In the genomic region with DNA sequence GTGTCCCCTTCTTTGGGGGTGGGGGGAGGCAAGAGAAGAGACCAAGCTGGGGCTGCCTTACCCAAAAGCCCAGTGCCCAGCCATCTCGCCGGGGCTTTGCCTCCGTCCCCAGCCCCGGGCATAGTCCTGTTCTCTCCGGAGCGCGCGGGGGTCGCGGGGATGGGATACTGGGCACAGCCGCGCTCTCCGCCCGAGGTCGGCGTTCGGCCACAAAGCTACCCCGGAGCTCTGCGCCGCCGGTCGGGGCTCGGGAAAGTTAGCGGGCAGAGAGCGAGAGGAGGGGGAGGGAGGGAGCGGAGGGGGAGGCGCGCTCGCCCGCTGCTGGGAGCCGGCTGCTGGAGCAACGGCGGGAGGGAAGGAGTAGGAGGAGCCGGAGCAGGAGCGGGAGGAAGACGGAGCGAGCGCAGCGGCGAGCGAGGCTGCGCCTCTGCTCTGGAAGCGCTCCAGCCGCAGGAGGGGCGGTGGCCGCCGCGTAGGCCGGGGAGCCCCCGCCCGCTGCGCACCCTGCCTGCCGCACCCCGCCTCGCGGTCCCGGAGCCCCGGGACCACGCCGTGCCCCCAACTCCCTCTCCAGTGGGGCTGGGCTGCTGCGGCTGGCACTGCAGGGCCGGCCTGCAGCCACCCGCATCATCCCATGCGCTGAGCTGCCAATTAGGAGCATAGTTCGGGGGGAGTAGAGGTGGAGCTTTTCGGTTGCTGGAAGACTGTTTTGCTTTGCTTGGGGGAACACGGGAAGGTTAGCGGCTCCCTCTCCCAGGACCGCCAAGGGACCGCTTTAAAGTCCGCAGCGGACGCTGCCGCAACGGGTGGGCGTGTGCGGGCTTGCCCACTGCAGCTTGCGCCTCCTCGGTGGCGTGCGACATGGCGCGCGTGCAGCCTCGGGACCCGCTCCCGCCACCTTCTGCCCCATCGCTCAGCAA, we compare ENCODE assay signal across 8 cellular contexts. TPM values are rescaled to one million over a fixed set of nuclear protein-coding genes. Genes with fewer than 3 reads are reported as not detected.
DNase-seq lines count a peak whose midpoint lies in the region; ATAC-seq, FAIRE-seq and TF ChIP-seq lines count a peak whose summit lies in the region.

A gene with protein sequence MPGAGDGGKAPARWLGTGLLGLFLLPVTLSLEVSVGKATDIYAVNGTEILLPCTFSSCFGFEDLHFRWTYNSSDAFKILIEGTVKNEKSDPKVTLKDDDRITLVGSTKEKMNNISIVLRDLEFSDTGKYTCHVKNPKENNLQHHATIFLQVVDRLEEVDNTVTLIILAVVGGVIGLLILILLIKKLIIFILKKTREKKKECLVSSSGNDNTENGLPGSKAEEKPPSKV (minus strand): TSS at position 272 of the 920 bp plus-strand sequence. CDS start 150 bp downstream, at position 122.

- no peaks in the 10 kb centered on the region for H4K20me1 ChIP-seq in GM23248 (ENCODE audit: insufficient read depth)

- H3K36me3 ChIP-seq in GM23248 (ENCODE audit: low read depth) (no peaks in the 10 kb centered on the region), skeletal muscle tissue (ENCODE audit: control insufficient read depth in 3 of 3, insufficient read depth in 3 of 3, low read length in 3 of 3) (no peaks in the 10 kb centered on the region)

- CTCF ChIA-PET in A549 (lab: Yijun Ruan, JAX) = interaction anchor here (2.4 kb wide), 1 partner anchor 18 kb away, joined by 13 read pairs; no protein-coding TSS in a partner anchor

- H3K9me3 ChIP-seq in A549 = no peaks in the 10 kb centered on the region
- no peaks in the 10 kb centered on the region for H3K9me3 ChIP-seq in GM23248 (ENCODE audit: low read depth)
- H3K9me3 ChIP-seq in skeletal muscle tissue (ENCODE audit: control insufficient read depth in 3 of 3, low read length in 3 of 3) = no peaks in the 10 kb centered on the region

- H3K9me2 ChIP-seq in GM23248 (ENCODE audit: insufficient read depth) = no peaks in the 10 kb centered on the region

- ATAC-seq in A549 (peak; percentile 49 to 83), GM19463 (IDR thresholded peaks at IDR 0.05; ENCODE audit: unreplicated experiment) (no peak)

- peak within 1 kb of the TSS; percentile 63 for H2AFZ ChIP-seq in GM23248

- TF ChIP-seq RAD21 in A549 (conservative IDR thresholded peaks at IDR 0.05 in 1 of 2, IDR thresholded peaks at IDR 0.05 in 1 of 2) = no peak

- peak within 1 kb of the TSS; percentile 35 to 87; a peak in 5 of 6 replicates for H3K27ac ChIP-seq in A549
- no peak within 1 kb of the TSS for H3K27ac ChIP-seq in GM23248
- peak within 1 kb of the TSS; percentile 36 for H3K27ac ChIP-seq in skeletal muscle tissue (ENCODE audit: low read depth, low read length)

- no peaks in the 10 kb centered on the region for H3F3A ChIP-seq in GM23248 (ENCODE audit: insufficient read depth)

- TF ChIP-seq CTCF in A549 (IDR thresholded peaks at IDR 0.05) = no peak

- peak within 1 kb of the TSS; percentile 96 for H3K4me2 ChIP-seq in A549
- peak within 1 kb of the TSS; percentile 51 for H3K4me2 ChIP-seq in GM23248 (ENCODE audit: unreplicated experiment)

- in situ Hi-C loops in GM23248 (cut with MboI) = no loop called here

- H3K4me3 ChIP-seq in A549 (peak within 1 kb of the TSS; percentile 45), GM23248 (peak within 1 kb of the TSS; percentile 68), skeletal muscle tissue (ENCODE audit: low read length in 3 of 3) (peak within 1 kb of the TSS; percentile 63 to 73 (median 68))

- H3K27me3 ChIP-seq in GM23248 (replicated peaks; ENCODE audit: insufficient read depth) (peaks cover 75% of the 10 kb centered on the region), skeletal muscle tissue (ENCODE audit: control insufficient read depth in 3 of 3, insufficient read depth in 3 of 3, low read length in 3 of 3) (peaks cover 33 to 55% (median 44%) of the 10 kb centered on the region in 3 donors)

- POLR2A ChIA-PET in A549 (lab: Yijun Ruan, JAX) = no interaction called here

- no peak for FAIRE-seq in A549 (lab: Jason Lieb, UNC)

- H3K79me2 ChIP-seq in GM23248 (ENCODE audit: insufficient read depth) = no peaks in the 10 kb centered on the region

- 15% methylated on average over 40 of the region's 88 CpGs for WGBS in A549 (ENCODE audit: missing lambda C conversion rate)
- WGBS in GM23248 (ENCODE audit: low coverage in 1 of 2, low lambda C conversion rate in 2 of 2, missing lambda C conversion rate in 2 of 2), 2 experiments = 2 to 3% methylated on average over 31 to 75 of the region's 88 CpGs

- DNase-seq in A549 (ENCODE audit: low read depth in 1 of 2, low spot score in 1 of 2) = peak; percentile 18 to 56
- peak; percentile 68 for DNase-seq in GM23248
- peak; percentile 34 for DNase-seq in NCI-H82 treated with DMSO at 0.1 percent for 48 hours (lab: John Stamatoyannopoulos, UW; ENCODE audit: unreplicated experiment)
- DNase-seq in cerebellum (ENCODE audit: low spot score) = peak; percentile 86
- peak; percentile 34 for DNase-seq in inferior parietal cortex (ENCODE audit: extremely low spot score)
- no peak for DNase-seq in GM19238 (ENCODE audit: insufficient read length, low spot score)

- no peak for TF ChIP-seq EP300 in A549 (IDR thresholded peaks at IDR 0.05)

- TF ChIP-seq POLR2A in A549 (IDR thresholded peaks at IDR 0.05; ENCODE audit: low read length) = no peak

- no peak within 1 kb of the TSS for H3K9ac ChIP-seq in GM23248
- H3K9ac ChIP-seq in skeletal muscle tissue (ENCODE audit: low read depth in 1 of 3, low read length in 3 of 3) = peak within 1 kb of the TSS in 2 of 3 donors; percentile 45 to 75

- H3K4me1 ChIP-seq in A549 = no peaks in the 10 kb centered on the region; the same call in 2 of the 3 replicates
- H3K4me1 ChIP-seq in GM23248 (ENCODE audit: insufficient read depth) = no peaks in the 10 kb centered on the region
- peaks cover 54 to 59% (median 58%) of the 10 kb centered on the region in 3 donors for H3K4me1 ChIP-seq in skeletal muscle tissue (ENCODE audit: control insufficient read depth in 3 of 3, insufficient read depth in 3 of 3, low read length in 3 of 3)

TF ChIP-seq in A549, 52 proteins besides CTCF, POLR2A, EP300 and RAD21:
- TF ChIP-seq, protein P1, sequence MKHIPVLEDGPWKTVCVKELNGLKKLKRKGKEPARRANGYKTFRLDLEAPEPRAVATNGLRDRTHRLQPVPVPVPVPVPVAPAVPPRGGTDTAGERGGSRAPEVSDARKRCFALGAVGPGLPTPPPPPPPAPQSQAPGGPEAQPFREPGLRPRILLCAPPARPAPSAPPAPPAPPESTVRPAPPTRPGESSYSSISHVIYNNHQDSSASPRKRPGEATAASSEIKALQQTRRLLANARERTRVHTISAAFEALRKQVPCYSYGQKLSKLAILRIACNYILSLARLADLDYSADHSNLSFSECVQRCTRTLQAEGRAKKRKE (CRISPR knock-in tag; IDR thresholded peaks at IDR 0.05; ENCODE audit: low read depth) = no peak
- TF ChIP-seq NR3C1 (IDR thresholded peaks at IDR 0.05) (no peak), TFCP2L1 (CRISPR knock-in tag; IDR thresholded peaks at IDR 0.05) (no peak), ESRRA (IDR thresholded peaks at IDR 0.05; ENCODE audit: borderline replicate concordance, low read length) (no peak), CBX2 (IDR thresholded peaks at IDR 0.05; ENCODE audit: borderline replicate concordance, low read depth) (no peak), HEYL (CRISPR knock-in tag; IDR thresholded peaks at IDR 0.05) (no peak), HOXB5 (CRISPR knock-in tag; IDR thresholded peaks at IDR 0.05) (no peak), ZFP36 (IDR thresholded peaks at IDR 0.05; ENCODE audit: borderline replicate concordance, partially characterized antibody) (no peak), POLR2AphosphoS2 (conservative IDR thresholded peaks at IDR 0.05; ENCODE audit: low read length) (no peak), ZSCAN20 (CRISPR knock-in tag; IDR thresholded peaks at IDR 0.05) (no peak), FOSL2 (IDR thresholded peaks at IDR 0.05) (no peak), FOSL2 (CRISPR knock-in tag; IDR thresholded peaks at IDR 0.05) (no peak), SMC3 (IDR thresholded peaks at IDR 0.05) (no peak), RCOR1 (IDR thresholded peaks at IDR 0.05; ENCODE audit: low read depth, low read length) (no peak)
- TF ChIP-seq, protein P2, sequence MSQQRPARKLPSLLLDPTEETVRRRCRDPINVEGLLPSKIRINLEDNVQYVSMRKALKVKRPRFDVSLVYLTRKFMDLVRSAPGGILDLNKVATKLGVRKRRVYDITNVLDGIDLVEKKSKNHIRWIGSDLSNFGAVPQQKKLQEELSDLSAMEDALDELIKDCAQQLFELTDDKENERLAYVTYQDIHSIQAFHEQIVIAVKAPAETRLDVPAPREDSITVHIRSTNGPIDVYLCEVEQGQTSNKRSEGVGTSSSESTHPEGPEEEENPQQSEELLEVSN (IDR thresholded peaks at IDR 0.05; ENCODE audit: borderline replicate concordance, low read depth) = no peak
- TF ChIP-seq, protein P3, sequence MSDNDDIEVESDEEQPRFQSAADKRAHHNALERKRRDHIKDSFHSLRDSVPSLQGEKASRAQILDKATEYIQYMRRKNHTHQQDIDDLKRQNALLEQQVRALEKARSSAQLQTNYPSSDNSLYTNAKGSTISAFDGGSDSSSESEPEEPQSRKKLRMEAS (IDR thresholded peaks at IDR 0.05) = no peak

RNA-seq across cellular contexts. Expression of the gene that starts here (rescaled TPM):
- 0.04 and 0.12 TPM in 2 replicates for polyA plus RNA-seq in A549 (2011; rRNA removed)
- polyA plus RNA-seq in A549 (2012; cell fraction: cytosol; rRNA removed) = 0.01 TPM in 2 replicates
- 0.01 and 0.02 TPM in 2 replicates for polyA plus RNA-seq in A549 (2012; cell fraction: nucleus; rRNA removed)
- 0.03 to 0.04 TPM in 2 of 3 replicates, not detected in the other for polyA plus RNA-seq in A549 (2017; fragmentation: RNase III; extraction: RNeasy Plus Mini Kit Qiagen cat#74134 plus additional on column Dnase treatment)
- polyA minus RNA-seq in A549 (2011; rRNA and poly(A)+ RNA removed) = 0.10 TPM in 1 of 2 replicates, not detected in the other
- not detected in 2 replicates for total RNA-seq in GM23248 (2014; rRNA removed; shearing (Covaris generic))
- polyA plus RNA-seq in GM23248 (2016; fragmentation: Nextera tagmentation; extraction: Ambion mirVana) = not detected in 2 replicates
- total RNA-seq in cerebellum = 9.2 TPM
- total RNA-seq in skeletal muscle tissue = 2.1 TPM

Comparison
In these comparisons a context has a peak if more than half of its experiments do, and no peak if none do; other contexts are left out.
1. Peak in DNase-seq, ATAC-seq, H3K4me3 ChIP-seq, H3K27ac ChIP-seq and H3K4me2 ChIP-seq in A549; RNA of the gene not detected or under 1 TPM.
2. Peak in DNase-seq, H3K4me3 ChIP-seq and H3K4me2 ChIP-seq in GM23248; RNA of the gene not detected or under 1 TPM.